ENCODE assay signal across 18 cellular contexts in the genomic region with DNA sequence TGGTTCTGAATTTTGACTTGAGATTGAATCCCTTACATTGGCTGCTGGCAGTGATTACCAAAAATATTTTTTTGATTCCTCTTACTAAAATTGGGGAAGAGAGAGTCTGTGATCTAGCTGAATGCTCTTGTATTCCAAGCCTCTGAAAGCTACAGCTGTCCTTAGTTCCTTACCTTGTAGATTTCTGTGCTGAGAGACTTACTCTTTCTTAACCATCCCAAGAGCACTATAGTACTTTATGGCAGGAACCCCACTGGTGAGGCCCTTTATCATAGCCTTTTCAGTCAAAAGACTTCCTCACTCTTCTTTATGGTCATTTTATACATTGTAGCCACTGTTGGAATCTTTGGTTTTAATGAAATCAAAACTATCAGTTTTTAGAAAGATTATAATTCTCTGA. TPM values are rescaled to one million over a fixed set of nuclear protein-coding genes. Genes with fewer than 3 reads are reported as not detected.
DNase-seq lines count a peak whose midpoint lies in the region; ATAC-seq and TF ChIP-seq lines count a peak whose summit lies in the region.
"Had no signal": no experiment of that assay in that cellular context is flagged by ENCODE, and none has a peak within 500 bp of the region (broad histone marks: within the 10 kb centered on the region; RNA-seq: fewer than 3 reads in every experiment).

No MANE protein-coding gene starts in this region.

- H3K4me3 Mint-ChIP-seq in CD4-positive, CD25-positive, alpha-beta regulatory T cell, result no peak overlapping the region
- H3K4me3 Mint-ChIP-seq in GM23338 (no peak overlapping the region), WTC11 (no peak overlapping the region)
- H3K4me3 Mint-ChIP-seq: CD14-positive monocyte, HFFc6 had no signal

- H3K4me1 Mint-ChIP-seq in CD4-positive, CD25-positive, alpha-beta regulatory T cell, result peaks cover 18 to 26% (median 24%) of the 10 kb centered on the region in 4 donors
- H3K4me1 Mint-ChIP-seq in GM23338 (peaks cover 28% of the 10 kb centered on the region), WTC11 (peaks cover 27% of the 10 kb centered on the region)

- no peaks in the 10 kb centered on the region for H3F3A ChIP-seq in GM23338 (replicated peaks; ENCODE audit: low read depth)

- no peak overlapping the region for H2AFZ ChIP-seq in GM23338

- DNase-seq in CD4-positive, CD25-positive, alpha-beta regulatory T cell, result no peak
- no peak for DNase-seq in GM23338 (ENCODE audit: low spot score)
- DNase-seq in WTC11 (ENCODE audit: low spot score), result no peak
- DNase-seq in prostate gland (ENCODE audit: low spot score), result no peak
- DNase-seq in sigmoid colon, result no peak
- DNase-seq: DMS53, GF-D8, HCEC 1CT, HFFc6 had no signal

- no peak for TF ChIP-seq EP300 in sigmoid colon (IDR thresholded peaks at IDR 0.05)

- peak overlapping the region in 2 of 3 donors; percentile 20 to 44 for H3K27ac Mint-ChIP-seq in CD4-positive, CD25-positive, alpha-beta regulatory T cell
- H3K27ac Mint-ChIP-seq in GM23338 (peak overlapping the region; percentile 39; the same call in 1 of the 2 replicates), WTC11 (no peak overlapping the region; the same call in 1 of the 2 replicates)
- H3K27ac Mint-ChIP-seq: HFFc6 had no signal

- TF ChIP-seq CTCF in GM23338 (conservative IDR thresholded peaks at IDR 0.05; ENCODE audit: low read depth in 2 of 2) (no peak), WTC11 (IDR thresholded peaks at IDR 0.05) (no peak), prostate gland (IDR thresholded peaks at IDR 0.05) (no peak), sigmoid colon (IDR thresholded peaks at IDR 0.05) (no peak)

- peaks cover 29% of the 10 kb centered on the region for H3K36me3 Mint-ChIP-seq in CD4-positive, CD25-positive, alpha-beta regulatory T cell
- H3K36me3 Mint-ChIP-seq in GM23338 (ENCODE audit: low read depth), result peaks cover 25% of the 10 kb centered on the region
- peaks cover 22% of the 10 kb centered on the region for H3K36me3 Mint-ChIP-seq in WTC11

- POLR2A ChIA-PET in WTC11 (lab: Charles Lee), result interaction anchor here (0.6 to 0.7 kb wide), 2 partner anchors 37 to 177 kb away, joined by 3 to 5 read pairs; partner anchors contain the start of gene SMIM13

- H3K9me3 ChIP-seq in CD4-positive, CD25-positive, alpha-beta regulatory T cell (ENCODE audit: control insufficient read depth in 2 of 2, low read length in 2 of 2), result no peaks in the 10 kb centered on the region
- H3K9me3 ChIP-seq in iPS-20b (ENCODE audit: insufficient read depth, low read depth, low read length), result no peaks in the 10 kb centered on the region
- no peaks in the 10 kb centered on the region for H3K9me3 ChIP-seq in prostate gland
- H3K9me3 ChIP-seq in sigmoid colon, result no peaks in the 10 kb centered on the region
- H3K9me3 ChIP-seq: A549 had no signal

- H3K9me2 ChIP-seq in GM23338 (ENCODE audit: insufficient read depth), result peaks cover 5% of the 10 kb centered on the region; the same call in 1 of the 2 replicates

- H3K27ac ChIP-seq in CD4-positive, CD25-positive, alpha-beta regulatory T cell (ENCODE audit: insufficient read depth, low read length, poor library complexity, severe bottlenecking), result no peak overlapping the region
- H3K27ac ChIP-seq in GM23338 (ENCODE audit: low read depth) (0 out of 2 replicates have a peak overlapping the region, but pooled peaks have one; percentile 12), iPS-20b (ENCODE audit: low read length) (peak overlapping the region; percentile 65), prostate gland (no peak overlapping the region), sigmoid colon (no peak overlapping the region)
- H3K27ac ChIP-seq: A549 had no signal

- no peaks in the 10 kb centered on the region for H3K27me3 Mint-ChIP-seq in CD4-positive, CD25-positive, alpha-beta regulatory T cell
- peaks cover 2% of the 10 kb centered on the region for H3K27me3 Mint-ChIP-seq in GM23338 (ENCODE audit: insufficient read depth, low read depth, poor library complexity)
- no peaks in the 10 kb centered on the region for H3K27me3 Mint-ChIP-seq in WTC11 (ENCODE audit: low read depth)

- H3K9me3 Mint-ChIP-seq in CD4-positive, CD25-positive, alpha-beta regulatory T cell, result peaks cover 0 to 1% (median 0%) of the 10 kb centered on the region in 7 donors
- H3K9me3 Mint-ChIP-seq in GM23338 (no peaks in the 10 kb centered on the region), WTC11 (0 out of 2 replicates have a peak, but pooled peaks cover 5% of the 10 kb centered on the region)
- H3K9me3 Mint-ChIP-seq: HFFc6 had no signal

- no peak overlapping the region for H3K4me3 ChIP-seq in CD4-positive, CD25-positive, alpha-beta regulatory T cell (ENCODE audit: low read depth, low read length)
- no peak overlapping the region for H3K4me3 ChIP-seq in GM23338
- H3K4me3 ChIP-seq in iPS-20b (ENCODE audit: low read length), result no peak overlapping the region
- H3K4me3 ChIP-seq in prostate gland, result no peak overlapping the region
- H3K4me3 ChIP-seq in sigmoid colon, result no peak overlapping the region
- H3K4me3 ChIP-seq: A549 had no signal

- TF ChIP-seq POLR2A in prostate gland (IDR thresholded peaks at IDR 0.05) (no peak), sigmoid colon (IDR thresholded peaks at IDR 0.05) (no peak)

- no peaks in the 10 kb centered on the region for H3K27me3 ChIP-seq in CD4-positive, CD25-positive, alpha-beta regulatory T cell (ENCODE audit: control insufficient read depth, insufficient read depth, low read length)
- H3K27me3 ChIP-seq in GM23338 (ENCODE audit: insufficient read depth), result no peaks in the 10 kb centered on the region
- H3K27me3 ChIP-seq in iPS-20b (ENCODE audit: insufficient read depth, low read length), result no peaks in the 10 kb centered on the region
- no peaks in the 10 kb centered on the region for H3K27me3 ChIP-seq in prostate gland (replicated peaks; ENCODE audit: insufficient read depth)
- no peaks in the 10 kb centered on the region for H3K27me3 ChIP-seq in sigmoid colon

- intact Hi-C loops in prostate gland (cut with DNase I), result no loop called here
- intact Hi-C loops in sigmoid colon (cut with DNase I), result no loop called here

- CTCF ChIA-PET in WTC11 (lab: Charles Lee), result interaction anchor here (1.0 to 1.1 kb wide), 2 partner anchors 37 to 366 kb away, joined by 3 read pairs; partner anchors contain the start of gene SMIM13

- peaks cover 14% of the 10 kb centered on the region for H3K36me3 ChIP-seq in CD4-positive, CD25-positive, alpha-beta regulatory T cell (ENCODE audit: control insufficient read depth, insufficient read depth, low read length)
- H3K36me3 ChIP-seq in GM23338 (ENCODE audit: insufficient read depth) (no peaks in the 10 kb centered on the region), iPS-20b (ENCODE audit: insufficient read depth, low read depth, low read length) (peaks cover 13% of the 10 kb centered on the region), prostate gland (no peaks in the 10 kb centered on the region), sigmoid colon (peaks cover 0 to 14% (median 4%) of the 10 kb centered on the region in 4 donors)

- H3K4me2 ChIP-seq in GM23338, result no peak overlapping the region
- H3K4me2 ChIP-seq: A549 had no signal

- ATAC-seq in CD4-positive, CD25-positive, alpha-beta regulatory T cell (ENCODE audit: low read depth in 2 of 2), result no peak
- ATAC-seq in GM23338 (peak; percentile 52), WTC11 (0 out of 2 replicates have a peak, but pooled peaks have one; percentile 23), HG03196 (IDR thresholded peaks at IDR 0.05; ENCODE audit: unreplicated experiment) (no peak), GM21390 (IDR thresholded peaks at IDR 0.05; ENCODE audit: unreplicated experiment) (no peak)
- ATAC-seq: A549, HepG2 had no signal

- no peak overlapping the region for H3K9ac ChIP-seq in iPS-20b (ENCODE audit: low read depth, low read length)

- H3K79me2 ChIP-seq in GM23338 (replicated peaks; ENCODE audit: insufficient read depth), result peaks cover 63% of the 10 kb centered on the region

- peaks cover 19% of the 10 kb centered on the region for H4K20me1 ChIP-seq in GM23338 (replicated peaks; ENCODE audit: insufficient read depth)

- H3K4me1 ChIP-seq in CD4-positive, CD25-positive, alpha-beta regulatory T cell (ENCODE audit: control insufficient read depth, insufficient read depth, low read length, poor library complexity, severe bottlenecking), result no peaks in the 10 kb centered on the region
- H3K4me1 ChIP-seq in GM23338 (ENCODE audit: insufficient read depth), result peaks cover 11% of the 10 kb centered on the region; the same call in 1 of the 2 replicates
- peaks cover 17% of the 10 kb centered on the region for H3K4me1 ChIP-seq in iPS-20b (ENCODE audit: insufficient read depth, low read length)
- H3K4me1 ChIP-seq in prostate gland (replicated peaks), result peaks cover 4% of the 10 kb centered on the region
- H3K4me1 ChIP-seq in sigmoid colon, result no peaks in the 10 kb centered on the region

TF ChIP-seq in GM23338, 12 proteins besides CTCF, POLR2A, EP300 and RAD21 (continues in another document):
- TF ChIP-seq EZH2 (IDR thresholded peaks at IDR 0.05; ENCODE audit: low read depth, unreplicated experiment) (no peak), EZH2phosphoT487 (IDR thresholded peaks at IDR 0.05; ENCODE audit: unreplicated experiment) (no peak)

TF ChIP-seq in WTC11, 78 proteins besides CTCF, POLR2A, EP300 and RAD21 (continues in another document):
- TF ChIP-seq ZNF396 (CRISPR knock-in tag; IDR thresholded peaks at IDR 0.05; ENCODE audit: borderline replicate concordance) (no peak), PRRX2 (CRISPR knock-in tag; IDR thresholded peaks at IDR 0.05) (no peak), NR3C1 (CRISPR knock-in tag; conservative IDR thresholded peaks at IDR 0.05; ENCODE audit: low read depth) (no peak), FOXP1 (CRISPR knock-in tag; IDR thresholded peaks at IDR 0.05; ENCODE audit: borderline replicate concordance) (no peak), SOX15 (CRISPR knock-in tag; IDR thresholded peaks at IDR 0.05) (no peak), ZBTB21 (CRISPR knock-in tag; IDR thresholded peaks at IDR 0.05; ENCODE audit: borderline replicate concordance) (no peak)

RNA-seq across cellular contexts. Expression of gene ERVFRD-1, which starts 19.1 kb away (rescaled TPM):
- total RNA-seq in CD4-positive, CD25-positive, alpha-beta regulatory T cell, result not detected
- under 1 TPM in 1 of 4 donors, not detected in 3; 0.09 TPM for polyA plus RNA-seq in CD4-positive, CD25-positive, alpha-beta regulatory T cell
- total RNA-seq in GM23338 (2014; rRNA removed; shearing (Covaris generic)), result not detected in 2 replicates
- 0.06 and 0.28 TPM in 2 replicates for polyA plus RNA-seq in GM23338 (2016; fragmentation: Nextera tagmentation; extraction: Ambion mirVana)
- total RNA-seq in WTC11 (2021), result not detected in 3 replicates
- not detected for total RNA-seq in prostate gland
- under 1 TPM in 1 of 4 donors, not detected in 3; 0.36 TPM for total RNA-seq in sigmoid colon
- polyA plus RNA-seq in sigmoid colon, result under 1 TPM in 2 of 3 donors, not detected in 1; 0.03 to 0.60 TPM
- total RNA-seq: H4, HepG2, HFFc6, HT-29 had no signal
- polyA plus RNA-seq: A549, BJ, HepG2 had no signal

RNA-seq across cellular contexts. Expression of gene SMIM13, which starts 37.0 kb away (rescaled TPM):
- 9.7 TPM for total RNA-seq in CD4-positive, CD25-positive, alpha-beta regulatory T cell
- polyA plus RNA-seq in CD4-positive, CD25-positive, alpha-beta regulatory T cell, result 1 to 10 TPM; 1.4 to 4.4 (median 2.5) TPM
- 11.1 and 12.7 TPM in 2 replicates for total RNA-seq in GM23338 (2014; rRNA removed; shearing (Covaris generic))
- 7.2 and 7.3 TPM in 2 replicates for polyA plus RNA-seq in GM23338 (2016; fragmentation: Nextera tagmentation; extraction: Ambion mirVana)
- 7.2 to 9.7 TPM (median 7.4 TPM) in 3 replicates for total RNA-seq in WTC11 (2021)
- total RNA-seq in prostate gland, result 1 to 10 TPM; 4.4 to 7.2 TPM
- total RNA-seq in sigmoid colon, result 10 to 100 TPM in 1 of 4 donors, 1 to 10 TPM in 3; 8.7 to 12.1 (median 8.8) TPM
- polyA plus RNA-seq in sigmoid colon, result 1 to 10 TPM; 1.8 to 2.9 (median 2.8) TPM

Comparison
In these comparisons a context has a peak if more than half of its experiments do, and no peak if none do; other contexts are left out.
1. ATAC-seq: peak in GM23338 (single experiment) and WTC11 (single experiment); none in CD4-positive, CD25-positive, alpha-beta regulatory T cell (0 of 2), HG03196 (single experiment) and GM21390 (single experiment).
2. H3K27ac ChIP-seq: peak in GM23338 (single experiment) and iPS-20b (single experiment); none in CD4-positive, CD25-positive, alpha-beta regulatory T cell (single experiment), prostate gland (0 of 2) and sigmoid colon (0 of 4).